ENCODE assay signal across 23 cellular contexts in genomic region chr19:33274663-33275558, GRCh38. TPM values are rescaled to one million over a fixed set of nuclear protein-coding genes. Genes with fewer than 3 reads are reported as not detected.
DNase-seq lines count a peak whose midpoint lies in the region; ATAC-seq and TF ChIP-seq lines count a peak whose summit lies in the region.
"Had no signal": no experiment of that assay in that cellular context is flagged by ENCODE, and none has a peak within 500 bp of the region (broad histone marks: within the 10 kb centered on the region; RNA-seq: fewer than 3 reads in every experiment).

No MANE protein-coding gene starts in this region.

- POLR2A ChIA-PET in Panc1 (lab: Charles Lee), result interaction anchor here (0.6 kb wide), 1 partner anchor 413 kb away, joined by 4 read pairs; no protein-coding TSS in a partner anchor

- H3K36me3 Mint-ChIP-seq in progenitor cell of endocrine pancreas (ENCODE audit: insufficient read depth), result no peaks in the 10 kb centered on the region
- H3K36me3 Mint-ChIP-seq in activated T-cell treated with anti-CD3 and anti-CD28 coated beads, Interleukin-2, amount 50 U/mL, for 24 hours (ENCODE audit: low read depth), result no peaks in the 10 kb centered on the region
- H3K36me3 Mint-ChIP-seq: activated naive CD8-positive, alpha-beta T cell treated with anti-CD3 and anti-CD28 coated beads, Interleukin-2, amount 10 ng/mL, durations not matched to agents 7 days and 5 days; brain; stimulated activated naive B cell treated with anti-CD40 and anti-IgM and Interleukin-4, amounts not matched to agents 10 μg/mL and 1 μg/mL and 100 μg/mL, for 72 hours had no signal

- H3K4me1 ChIP-seq in Panc1 (ENCODE audit: control insufficient read depth, insufficient read depth, low read length) (peaks cover 10% of the 10 kb centered on the region), left lung (peaks cover 19 to 47% of the 10 kb centered on the region in 2 donors)

- H3K4me3 Mint-ChIP-seq in progenitor cell of endocrine pancreas (ENCODE audit: low read depth), result no peak overlapping the region
- no peak overlapping the region for H3K4me3 Mint-ChIP-seq in activated T-cell treated with anti-CD3 and anti-CD28 coated beads, Interleukin-2, amount 50 U/mL, for 24 hours
- H3K4me3 Mint-ChIP-seq: activated naive CD8-positive, alpha-beta T cell treated with anti-CD3 and anti-CD28 coated beads, Interleukin-2, amount 10 ng/mL, durations not matched to agents 7 days and 5 days; brain; neural crest cell; stimulated activated naive B cell treated with anti-CD40 and anti-IgM and Interleukin-4, amounts not matched to agents 10 μg/mL and 1 μg/mL and 100 μg/mL, for 72 hours; T-helper 2 cell treated with Interferon-gamma antibody and Interleukin-4, amounts not matched to agents 5 μg/mL and 100 μg/mL, for 36 hours had no signal

- no peaks in the 10 kb centered on the region for H3K27me3 Mint-ChIP-seq in progenitor cell of endocrine pancreas
- peaks cover 2% of the 10 kb centered on the region for H3K27me3 Mint-ChIP-seq in activated T-cell treated with anti-CD3 and anti-CD28 coated beads, Interleukin-2, amount 50 U/mL, for 24 hours

- H3K27me3 ChIP-seq in Panc1 (ENCODE audit: control insufficient read depth, insufficient read depth, low read length) (no peaks in the 10 kb centered on the region), left lung (no peaks in the 10 kb centered on the region)

- H3K9me3 ChIP-seq in Panc1 (ENCODE audit: control insufficient read depth, insufficient read depth, low read depth, low read length) (no peaks in the 10 kb centered on the region), left lung (no peaks in the 10 kb centered on the region)

- H3K27ac ChIP-seq in C4-2B (peak overlapping the region; percentile 85), Panc1 (ENCODE audit: low read length) (no peak overlapping the region), left lung (peak overlapping the region; percentile 63 to 82)
- H3K27ac ChIP-seq: SK-N-MC had no signal

- BruUV-seq in Panc1 (replicated peaks; lab: Mats Ljungman, UMichigan), result no TSS peak

- intact Hi-C loops in Panc1 (cut with micrococcal nuclease; ENCODE audit: unreplicated experiment), result no loop called here
- intact Hi-C loops in left lung (cut with DNase I), result no loop called here

- peak overlapping the region; percentile 29 for H3K27ac Mint-ChIP-seq in progenitor cell of endocrine pancreas
- no peak overlapping the region for H3K27ac Mint-ChIP-seq in activated T-cell treated with anti-CD3 and anti-CD28 coated beads, Interleukin-2, amount 50 U/mL, for 24 hours
- H3K27ac Mint-ChIP-seq: activated naive CD8-positive, alpha-beta T cell treated with anti-CD3 and anti-CD28 coated beads, Interleukin-2, amount 10 ng/mL, durations not matched to agents 7 days and 5 days; stimulated activated naive B cell treated with anti-CD40 and anti-IgM and Interleukin-4, amounts not matched to agents 10 μg/mL and 1 μg/mL and 100 μg/mL, for 72 hours; T-helper 2 cell treated with Interferon-gamma antibody and Interleukin-4, amounts not matched to agents 5 μg/mL and 100 μg/mL, for 36 hours had no signal

- DNase-seq in Panc1 (ENCODE audit: low read depth, low spot score), result no peak
- DNase-seq in left lung, result peak in 1 of 2 donors; percentile 68
- no peak for DNase-seq in progenitor cell of endocrine pancreas (ENCODE audit: low spot score, unreplicated experiment)
- no peak for DNase-seq in activated T-cell treated with anti-CD3 and anti-CD28 coated beads, Interleukin-2, amount 50 U/mL, for 24 hours
- no peak for DNase-seq in central memory CD4-positive, alpha-beta T cell
- DNase-seq: activated CD4-positive, CD25-positive, alpha-beta regulatory T cell treated with anti-CD3 and anti-CD28 coated beads, Interleukin-2, amount 50 U/mL, for 72 hours; activated naive CD8-positive, alpha-beta T cell treated with anti-CD3 and anti-CD28 coated beads, Interleukin-2, amount 10 ng/mL, durations not matched to agents 7 days and 5 days; COR-L47; mesendoderm; NCI-H1105; stimulated activated naive B cell treated with anti-CD40 and anti-IgM and Interleukin-4, amounts not matched to agents 10 μg/mL and 1 μg/mL and 100 μg/mL, for 72 hours had no signal

- ATAC-seq in Panc1 (peak; percentile 16; the same call in 1 of the 2 replicates), left lung (peak; percentile 63), GM18511 (IDR thresholded peaks at IDR 0.05; ENCODE audit: unreplicated experiment) (no peak), GM21529 (IDR thresholded peaks at IDR 0.05; ENCODE audit: unreplicated experiment) (no peak)

- CTCF ChIA-PET in Panc1 (lab: Charles Lee), result interaction anchor here (0.5 kb wide), 1 partner anchor 154 kb away, joined by 3 read pairs; no protein-coding TSS in a partner anchor

- in situ Hi-C loops in Panc1 (cut with HindIII; ENCODE audit: low pct_unique_long_range_greater_than_20kb, low sequenced_read_pairs), result no loop called here

- H3K9me3 Mint-ChIP-seq in progenitor cell of endocrine pancreas (ENCODE audit: low read depth), result no peaks in the 10 kb centered on the region
- no peaks in the 10 kb centered on the region for H3K9me3 Mint-ChIP-seq in activated T-cell treated with anti-CD3 and anti-CD28 coated beads, Interleukin-2, amount 50 U/mL, for 24 hours
- H3K9me3 Mint-ChIP-seq: activated naive CD8-positive, alpha-beta T cell treated with anti-CD3 and anti-CD28 coated beads, Interleukin-2, amount 10 ng/mL, durations not matched to agents 7 days and 5 days; neural crest cell; stimulated activated naive B cell treated with anti-CD40 and anti-IgM and Interleukin-4, amounts not matched to agents 10 μg/mL and 1 μg/mL and 100 μg/mL, for 72 hours; T-helper 2 cell treated with Interferon-gamma antibody and Interleukin-4, amounts not matched to agents 5 μg/mL and 100 μg/mL, for 36 hours had no signal

- TF ChIP-seq CTCF in C4-2B (conservative IDR thresholded peaks at IDR 0.05) (no peak), Panc1 (IDR thresholded peaks at IDR 0.05) (no peak), left lung (IDR thresholded peaks at IDR 0.05) (no peak), progenitor cell of endocrine pancreas (IDR thresholded peaks at IDR 0.05; ENCODE audit: unreplicated experiment) (no peak)

- peaks cover 38% of the 10 kb centered on the region for H3K4me1 Mint-ChIP-seq in progenitor cell of endocrine pancreas (ENCODE audit: low read depth)
- peaks cover 10% of the 10 kb centered on the region for H3K4me1 Mint-ChIP-seq in activated T-cell treated with anti-CD3 and anti-CD28 coated beads, Interleukin-2, amount 50 U/mL, for 24 hours (ENCODE audit: low read depth)

- H3K36me3 ChIP-seq in Panc1 (ENCODE audit: control insufficient read depth, insufficient read depth, low read length) (no peaks in the 10 kb centered on the region), left lung (no peaks in the 10 kb centered on the region)

- H3K4me3 ChIP-seq in Panc1 (ENCODE audit: low read depth in 2 of 2, low read length in 2 of 2) (no peak overlapping the region), left lung (no peak overlapping the region)
- H3K4me3 ChIP-seq: SK-N-MC had no signal

RNA-seq across cellular contexts. Expression of gene CEBPA, which starts 27.4 kb away (rescaled TPM):
- total RNA-seq in Panc1 (2021; ENCODE audit: unreplicated experiment) (1.6 TPM), left lung (10 to 100 TPM; 43.4 to 93.8 TPM), progenitor cell of endocrine pancreas (12.3 and 12.5 TPM in 2 replicates)
- polyA plus RNA-seq in Panc1 (2012; ENCODE audit: insufficient read length), result 1.4 TPM

RNA-seq across cellular contexts. Expression of gene SLC7A10, which starts 49.3 kb away (rescaled TPM):
- total RNA-seq in Panc1 (2021; ENCODE audit: unreplicated experiment) (1.1 TPM), left lung (under 1 TPM in 1 of 2 donors, not detected in 1; 0.50 TPM), progenitor cell of endocrine pancreas (0.48 and 0.98 TPM in 2 replicates)
- 5.2 TPM for polyA plus RNA-seq in Panc1 (2012; ENCODE audit: insufficient read length)
- total RNA-seq: activated CD8-positive, alpha-beta memory T cell treated with anti-CD3 and anti-CD28 coated beads for 36 hours; activated naive CD8-positive, alpha-beta T cell treated with anti-CD3 and anti-CD28 coated beads, Interleukin-2, amount 10 ng/mL, durations not matched to agents 7 days and 5 days; dermis microvascular lymphatic vessel endothelial cell; G401; LHCN-M2; ureter had no signal

Comparison
In these comparisons a context has a peak if more than half of its experiments do, and no peak if none do; other contexts are left out.
1. ATAC-seq: peak in Panc1 (single experiment) and left lung (single experiment); none in GM18511 (single experiment) and GM21529 (single experiment).